In genomic region chrX:40465735-40466551, GRCh38 we compare ENCODE assay signal across 1 cellular context.
TF ChIP-seq lines count a peak whose summit lies in the region.

No MANE protein-coding gene starts in this region.

TF ChIP-seq in H1, 55 proteins besides CTCF, POLR2A, EP300 and RAD21 (continued from another document):
- TF ChIP-seq, protein P1, sequence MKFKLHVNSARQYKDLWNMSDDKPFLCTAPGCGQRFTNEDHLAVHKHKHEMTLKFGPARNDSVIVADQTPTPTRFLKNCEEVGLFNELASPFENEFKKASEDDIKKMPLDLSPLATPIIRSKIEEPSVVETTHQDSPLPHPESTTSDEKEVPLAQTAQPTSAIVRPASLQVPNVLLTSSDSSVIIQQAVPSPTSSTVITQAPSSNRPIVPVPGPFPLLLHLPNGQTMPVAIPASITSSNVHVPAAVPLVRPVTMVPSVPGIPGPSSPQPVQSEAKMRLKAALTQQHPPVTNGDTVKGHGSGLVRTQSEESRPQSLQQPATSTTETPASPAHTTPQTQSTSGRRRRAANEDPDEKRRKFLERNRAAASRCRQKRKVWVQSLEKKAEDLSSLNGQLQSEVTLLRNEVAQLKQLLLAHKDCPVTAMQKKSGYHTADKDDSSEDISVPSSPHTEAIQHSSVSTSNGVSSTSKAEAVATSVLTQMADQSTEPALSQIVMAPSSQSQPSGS (IDR thresholded peaks at IDR 0.05; ENCODE audit: low read length), result no peak
- TF ChIP-seq BRCA1 (IDR thresholded peaks at IDR 0.05; ENCODE audit: low read depth, low read length) (no peak), EZH2 (IDR thresholded peaks at IDR 0.05; ENCODE audit: low read depth, low read length, severe bottlenecking) (no peak), RFX5 (IDR thresholded peaks at IDR 0.05; ENCODE audit: borderline replicate concordance, low read depth, low read length) (no peak)
- TF ChIP-seq, protein P2, sequence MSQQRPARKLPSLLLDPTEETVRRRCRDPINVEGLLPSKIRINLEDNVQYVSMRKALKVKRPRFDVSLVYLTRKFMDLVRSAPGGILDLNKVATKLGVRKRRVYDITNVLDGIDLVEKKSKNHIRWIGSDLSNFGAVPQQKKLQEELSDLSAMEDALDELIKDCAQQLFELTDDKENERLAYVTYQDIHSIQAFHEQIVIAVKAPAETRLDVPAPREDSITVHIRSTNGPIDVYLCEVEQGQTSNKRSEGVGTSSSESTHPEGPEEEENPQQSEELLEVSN (IDR thresholded peaks at IDR 0.05), result no peak
